Comparison of ENCODE assay signal across 8 cellular contexts in genomic region chr2:237858294-237859081, GRCh38. TPM values are rescaled to one million over a fixed set of nuclear protein-coding genes. Genes with fewer than 3 reads are reported as not detected.
DNase-seq lines count a peak whose midpoint lies in the region; ATAC-seq and TF ChIP-seq lines count a peak whose summit lies in the region.

No MANE protein-coding gene starts in this region.

- peak overlapping the region; percentile 65 for H3K4me3 ChIP-seq in HUES6 (ENCODE audit: low read depth, low read length)
- H3K4me3 ChIP-seq in heart left ventricle = peak overlapping the region in 8 of 12 donors; percentile 51 to 71 (median 62)
- H3K4me3 ChIP-seq in ovary = peak overlapping the region; percentile 85

- DNase-seq in EL (peak; percentile 80), OCI-M2 (lab: John Stamatoyannopoulos, UW; ENCODE audit: unreplicated experiment) (peak; percentile 10), amniotic epithelial cell (ENCODE audit: low read depth) (peak; percentile 89), heart left ventricle (peak; percentile 65 to 80 (median 67)), ovary (peak; percentile 73 to 81 (median 75)), activated gamma-delta T cell (lab: John Stamatoyannopoulos, UW) (no peak)

- intact Hi-C loops in heart left ventricle (cut with DNase I) = loop anchor here (1.0 to 10.0 kb wide), 15 partner anchors 28 to 406 kb away; partner anchors contain the start of genes ESPNL (in 1 of the 10), KLHL30 (in 1 of the 10), SCLY (in 1 of the 10) and UBE2F (in 1 of the 10)
- intact Hi-C loops in ovary (cut with DNase I) = loop anchor here (2.0 to 5.0 kb wide), 2 partner anchors 404 kb away; no protein-coding TSS in a partner anchor

- no peak for TF ChIP-seq POLR2A in heart left ventricle (IDR thresholded peaks at IDR 0.05)
- no peak for TF ChIP-seq POLR2A in ovary (IDR thresholded peaks at IDR 0.05)

- no peaks in the 10 kb centered on the region for H3K36me3 ChIP-seq in HUES6 (ENCODE audit: control insufficient read depth, insufficient read depth, low read length)
- no peaks in the 10 kb centered on the region for H3K36me3 ChIP-seq in heart left ventricle
- H3K36me3 ChIP-seq in ovary = no peaks in the 10 kb centered on the region

- no peak overlapping the region for H3K27ac ChIP-seq in HUES6 (ENCODE audit: low read depth, low read length)
- peak overlapping the region in 11 of 12 donors; percentile 79 to 97 (median 90) for H3K27ac ChIP-seq in heart left ventricle
- H3K27ac ChIP-seq in ovary = peak overlapping the region in 1 of 2 donors; percentile 61

- peaks cover 41% of the 10 kb centered on the region for H3K27me3 ChIP-seq in HUES6 (ENCODE audit: control insufficient read depth, insufficient read depth, low read length)
- H3K27me3 ChIP-seq in heart left ventricle = peaks cover 0 to 32% (median 0%) of the 10 kb centered on the region in 9 donors
- no peaks in the 10 kb centered on the region for H3K27me3 ChIP-seq in ovary

- ATAC-seq in heart left ventricle (peak; percentile 77 to 85 (median 81)), GM21825 (IDR thresholded peaks at IDR 0.05; ENCODE audit: unreplicated experiment) (no peak)

- H3K9ac ChIP-seq in HUES6 (ENCODE audit: low read length) = no peak overlapping the region

- TF ChIP-seq CTCF in heart left ventricle (IDR thresholded peaks at IDR 0.05) (peak; percentile 61 to 78 (median 71)), ovary (IDR thresholded peaks at IDR 0.05) (peak; percentile 60 to 81 (median 80))

- no peaks in the 10 kb centered on the region for H3K9me3 ChIP-seq in HUES6 (ENCODE audit: control insufficient read depth, insufficient read depth, low read depth, low read length)
- no peaks in the 10 kb centered on the region for H3K9me3 ChIP-seq in heart left ventricle
- H3K9me3 ChIP-seq in ovary = no peaks in the 10 kb centered on the region

- no peak for TF ChIP-seq EP300 in ovary (IDR thresholded peaks at IDR 0.05)

- 43 to 47% (median 45%) methylated on average over 14 of the region's 14 CpGs for WGBS in heart left ventricle, 4 donors
- WGBS in ovary, 3 donors = 48 to 49% (median 48%) methylated on average over 14 of the region's 14 CpGs

- H3K4me1 ChIP-seq in HUES6 (ENCODE audit: control insufficient read depth, insufficient read depth, low read length) = peaks cover 8% of the 10 kb centered on the region
- peaks cover 0 to 33% (median 10%) of the 10 kb centered on the region in 12 donors for H3K4me1 ChIP-seq in heart left ventricle
- H3K4me1 ChIP-seq in ovary (ENCODE audit: insufficient read depth) = peaks cover 2% of the 10 kb centered on the region

RNA-seq across cellular contexts. Expression of gene RAMP1, which starts 0.9 kb away (rescaled TPM):
- 100 to 1,000 TPM in 7 of 9 donors, 10 to 100 TPM in 2; 36.5 to 490 (median 201) TPM for total RNA-seq in heart left ventricle
- 1,000 to 10,000 TPM in 1 of 2 donors, 100 to 1,000 TPM in 1; 164 to 1,114 TPM for polyA plus RNA-seq in heart left ventricle
- total RNA-seq in ovary = 10 to 100 TPM; 22.1 to 62.5 (median 33.6) TPM
- 10 to 100 TPM in 1 of 2 donors, 1 to 10 TPM in 1; 1.8 to 17.3 TPM for polyA plus RNA-seq in ovary

RNA-seq across cellular contexts. Expression of gene RBM44, which starts 59.9 kb away (rescaled TPM):
- total RNA-seq in heart left ventricle (under 1 TPM; 0.16 to 0.94 (median 0.44) TPM), ovary (under 1 TPM; 0.18 to 0.83 (median 0.35) TPM)
- polyA plus RNA-seq in heart left ventricle (under 1 TPM; 0.17 to 0.38 TPM), ovary (under 1 TPM; 0.13 to 0.17 TPM)
